2 cellular contexts compared by ENCODE assay signal in the genomic region with DNA sequence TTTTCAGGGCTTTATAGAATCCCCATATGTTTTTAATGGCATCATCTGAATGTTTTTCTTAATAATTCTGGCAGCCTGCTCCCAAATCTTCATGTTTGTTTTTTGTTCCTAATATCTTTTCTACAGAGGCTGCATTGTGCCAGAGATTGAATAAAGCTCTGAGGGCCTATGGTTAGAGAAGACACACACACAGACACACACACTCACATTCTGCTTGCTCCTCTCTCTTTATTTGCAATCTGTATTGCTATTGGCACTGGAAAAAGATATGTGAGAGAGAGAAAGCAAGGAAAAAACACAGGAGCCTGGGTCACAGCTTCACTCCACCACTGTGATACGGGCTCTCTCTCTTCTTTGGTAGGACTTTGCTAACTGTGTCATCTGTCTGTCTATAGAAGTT.
A peak's percentile ranks its signal among the peaks of the same experiment; 100 is the strongest.
TF ChIP-seq lines count a peak whose summit lies in the region.

No MANE protein-coding gene starts in this region.

TF ChIP-seq in HEK293, 187 proteins besides CTCF, POLR2A, EP300 and RAD21 (continued from another document):
- TF ChIP-seq, protein P1, sequence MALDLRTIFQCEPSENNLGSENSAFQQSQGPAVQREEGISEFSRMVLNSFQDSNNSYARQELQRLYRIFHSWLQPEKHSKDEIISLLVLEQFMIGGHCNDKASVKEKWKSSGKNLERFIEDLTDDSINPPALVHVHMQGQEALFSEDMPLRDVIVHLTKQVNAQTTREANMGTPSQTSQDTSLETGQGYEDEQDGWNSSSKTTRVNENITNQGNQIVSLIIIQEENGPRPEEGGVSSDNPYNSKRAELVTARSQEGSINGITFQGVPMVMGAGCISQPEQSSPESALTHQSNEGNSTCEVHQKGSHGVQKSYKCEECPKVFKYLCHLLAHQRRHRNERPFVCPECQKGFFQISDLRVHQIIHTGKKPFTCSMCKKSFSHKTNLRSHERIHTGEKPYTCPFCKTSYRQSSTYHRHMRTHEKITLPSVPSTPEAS (tag by site-specific recombination; IDR thresholded peaks at IDR 0.05) = peak; percentile 29; the same call in 1 of the 2 replicates
- no peak for TF ChIP-seq ZSCAN23 (tag by site-specific recombination; IDR thresholded peaks at IDR 0.05)
- no peak for TF ChIP-seq ZNF248 (tag by site-specific recombination; IDR thresholded peaks at IDR 0.05)

TF ChIP-seq in H1, 55 proteins besides CTCF, POLR2A, EP300 and RAD21 (continued from another document):
- TF ChIP-seq HDAC2 (IDR thresholded peaks at IDR 0.05; ENCODE audit: borderline replicate concordance in 1 of 2, low read depth in 2 of 2, low read length in 2 of 2) (no peak), BCL11A (IDR thresholded peaks at IDR 0.05; ENCODE audit: low read depth in 2 of 2, low read length in 2 of 2) (no peak)
